18 cellular contexts compared by ENCODE assay signal in the genomic region with DNA sequence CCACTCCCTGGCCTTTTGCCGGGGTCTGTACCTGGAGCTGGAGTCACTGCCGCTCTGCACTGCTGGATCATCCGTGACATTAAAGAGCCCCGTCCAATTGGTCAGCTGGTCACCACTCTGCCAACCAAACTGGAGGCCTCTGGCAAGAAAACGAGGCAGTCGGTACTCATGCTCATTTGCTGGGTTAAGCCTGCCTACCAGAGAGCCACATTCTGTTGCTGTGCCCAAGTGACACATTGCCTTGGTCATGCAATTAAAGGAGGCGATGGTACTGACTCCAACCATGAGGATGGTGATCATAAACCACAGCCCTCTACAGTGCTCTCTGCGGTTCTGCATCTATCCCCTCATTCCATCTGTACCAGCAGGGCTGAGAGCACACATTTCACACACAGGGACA. TPM values are rescaled to one million over a fixed set of nuclear protein-coding genes. Genes with fewer than 3 reads are reported as not detected.
"Had no signal": no experiment of that assay in that cellular context is flagged by ENCODE, and none has a peak within 500 bp of the region (broad histone marks: within the 10 kb centered on the region; RNA-seq: fewer than 3 reads in every experiment).

No MANE protein-coding gene starts in this region.

- DNase-seq: effector memory CD8-positive, alpha-beta T cell; erythroblast; foreskin keratinocyte; immature natural killer cell; kidney; left cardiac atrium; left ventricle myocardium inferior; lower lobe of right lung; naive thymus-derived CD8-positive, alpha-beta T cell; stimulated activated CD4-positive, alpha-beta T cell treated with anti-CD3 and anti-CD28 coated beads, Interleukin-12 subunit alpha, Interleukin-12 subunit beta, amount 100 ng/mL, for 4 hours; stimulated activated naive CD4-positive, alpha-beta T cell treated with Interleukin-2 at 50 U/mL for 16 hours; trophoblast cell; uterus had no signal

- H3K4me3 ChIP-seq: left ventricle myocardium inferior, lower lobe of right lung, skin epidermis, uterus had no signal

- H3K27ac Mint-ChIP-seq: effector memory CD8-positive, alpha-beta T cell; immature natural killer cell; memory B cell had no signal

- H3K36me3 ChIP-seq: left ventricle myocardium inferior, lower lobe of right lung, neutrophil, uterus had no signal

- H3K27me3 ChIP-seq: foreskin keratinocyte, neutrophil, uterus had no signal

- H3K9me3 Mint-ChIP-seq: effector memory CD8-positive, alpha-beta T cell; immature natural killer cell; naive thymus-derived CD8-positive, alpha-beta T cell had no signal

- H3K4me1 Mint-ChIP-seq: immature natural killer cell; memory B cell; naive thymus-derived CD8-positive, alpha-beta T cell had no signal

- H3K9me3 ChIP-seq: left ventricle myocardium inferior, lower lobe of right lung, neutrophil, uterus had no signal

- H3K27ac ChIP-seq: foreskin keratinocyte, left ventricle myocardium inferior, lower lobe of right lung, neutrophil, skin epidermis, uterus had no signal

- H3K4me3 Mint-ChIP-seq: effector memory CD8-positive, alpha-beta T cell; immature natural killer cell; memory B cell; naive thymus-derived CD8-positive, alpha-beta T cell had no signal

- ATAC-seq: effector memory CD8-positive, alpha-beta T cell; foreskin keratinocyte; left cardiac atrium; lower lobe of right lung; naive thymus-derived CD8-positive, alpha-beta T cell; sciatic nerve had no signal

- H3K4me1 ChIP-seq: foreskin keratinocyte, lower lobe of right lung, uterus had no signal

- H3K36me3 Mint-ChIP-seq: immature natural killer cell; memory B cell; naive thymus-derived CD8-positive, alpha-beta T cell had no signal

RNA-seq across cellular contexts. Expression of a gene that starts 35.5 kb away (rescaled TPM):
- total RNA-seq: foreskin keratinocyte, lower lobe of right lung, pulmonary artery endothelial cell had no signal
